ENCODE assay signal across 8 cellular contexts in genomic region chr16:27515874-27516353, GRCh38. TPM values are rescaled to one million over a fixed set of nuclear protein-coding genes. Genes with fewer than 3 reads are reported as not detected.
A peak's percentile ranks its signal among the peaks of the same experiment; 100 is the strongest.
DNase-seq lines count a peak whose midpoint lies in the region; ATAC-seq and TF ChIP-seq lines count a peak whose summit lies in the region.

No MANE protein-coding gene starts in this region.

- H3K4me1 Mint-ChIP-seq in T-cell (peaks cover 0 to 6% (median 0%) of the 10 kb centered on the region in 3 donors), neural crest cell (peaks cover 4% of the 10 kb centered on the region)

- POLR2A ChIA-PET in HEK293 (lab: Yijun Ruan, JAX) (interaction anchor here (0.9 kb wide), 1 partner anchor 34 kb away, joined by 6 read pairs; the partner anchor contains the start of genes GTF3C1 and KATNIP), T-cell (lab: Charles Lee) (no interaction called here)

- peaks cover 57% of the 10 kb centered on the region for H3K36me3 Mint-ChIP-seq in T-cell
- peaks cover 6% of the 10 kb centered on the region for H3K36me3 Mint-ChIP-seq in neural crest cell (ENCODE audit: low read depth)

- H3K36me3 ChIP-seq in HEK293 (ENCODE audit: control insufficient read depth in 2 of 2, insufficient read depth in 1 of 2, low read length in 2 of 2): peaks cover 9 to 96% of the 10 kb centered on the region in 2 experiments; a peak in 2 of 3 replicates

- H3K9me3 Mint-ChIP-seq in T-cell: no peaks in the 10 kb centered on the region
- no peaks in the 10 kb centered on the region for H3K9me3 Mint-ChIP-seq in neural crest cell

- H3K27ac ChIP-seq in HEK293 (ENCODE audit: extremely low read depth, low read depth, low read length): no peak overlapping the region

- TF ChIP-seq CTCF in HEK293 (tag by site-specific recombination; IDR thresholded peaks at IDR 0.05) (peak; percentile 41), epithelial cell of esophagus (IDR thresholded peaks at IDR 0.05; ENCODE audit: insufficient read depth, low read depth, low read length, missing control alignments) (peak; percentile 64), neural crest cell (conservative IDR thresholded peaks at IDR 0.05) (peak; percentile 60)

- no peaks in the 10 kb centered on the region for H3K9me3 ChIP-seq in HEK293 (ENCODE audit: control insufficient read depth, insufficient read depth, low read depth, low read length)

- DNase-seq in EH (ENCODE audit: low read depth): peak; percentile 19
- DNase-seq in T-cell: peak in 13 of 34 experiments; percentile 2 to 13 (median 6)
- DNase-seq in epithelial cell of esophagus (ENCODE audit: low read depth): peak; percentile 43
- peak; percentile 29 for DNase-seq in neural crest cell (ENCODE audit: low read depth, low spot score)
- no peak for DNase-seq in NCI-H2081 (lab: John Stamatoyannopoulos, UW)

- H3K27me3 Mint-ChIP-seq in T-cell (no peaks in the 10 kb centered on the region), neural crest cell (ENCODE audit: low read depth) (no peaks in the 10 kb centered on the region)

- ATAC-seq in T-cell (replicated peaks in 1 of 4): peak in 3 of 4 experiments; percentile 52 to 53 (median 53)
- ATAC-seq in GM19397 (IDR thresholded peaks at IDR 0.05; ENCODE audit: unreplicated experiment): no peak
- ATAC-seq in GM18858 (IDR thresholded peaks at IDR 0.05; ENCODE audit: unreplicated experiment): no peak

- H3K4me3 Mint-ChIP-seq in T-cell (no peak overlapping the region), neural crest cell (no peak overlapping the region)

- no peak overlapping the region for H3K4me3 ChIP-seq in HEK293 (ENCODE audit: low read depth, low read length)
- no peak overlapping the region for H3K4me3 ChIP-seq in epithelial cell of esophagus (ENCODE audit: low read length)

- CTCF ChIA-PET in HEK293 (lab: Yijun Ruan, JAX): interaction anchor here (0.6 to 2.8 kb wide), 13 partner anchors 9 to 702 kb away, joined by 3 to 12 read pairs (median 4); no protein-coding TSS in a partner anchor
- CTCF ChIA-PET in T-cell (lab: Charles Lee): interaction anchor here in 1 of 2 donors (0.6 kb wide), 1 partner anchor 247 kb away, joined by 3 read pairs; the partner anchor contains the start of gene NSMCE1

- no peaks in the 10 kb centered on the region for H3K4me1 ChIP-seq in HEK293 (ENCODE audit: control insufficient read depth, insufficient read depth, low read length)

- no peak overlapping the region for H3K27ac Mint-ChIP-seq in T-cell
- no peak overlapping the region for H3K27ac Mint-ChIP-seq in neural crest cell (ENCODE audit: unreplicated experiment)

TF ChIP-seq in HEK293, 187 proteins besides CTCF, POLR2A, EP300 and RAD21:
- TF ChIP-seq BCL6B (tag by site-specific recombination; IDR thresholded peaks at IDR 0.05) (no peak), TCF7L2 (IDR thresholded peaks at IDR 0.05; ENCODE audit: borderline replicate concordance, low read depth, low read length) (no peak), BCL11A (tag by site-specific recombination; IDR thresholded peaks at IDR 0.05; ENCODE audit: low read depth) (no peak), ZBTB8A (tag by site-specific recombination; IDR thresholded peaks at IDR 0.05) (no peak), SP2 (tag by site-specific recombination; IDR thresholded peaks at IDR 0.05) (no peak)
TF ChIP-seq in HEK293: peak in this region for 0.

RNA-seq across cellular contexts. Expression of gene GTF3C1, which starts 33.8 kb away (rescaled TPM):
- total RNA-seq in T-cell (10 to 100 TPM; 60.3 to 72.8 (median 61.4) TPM), neural crest cell (123 and 125 TPM in 2 replicates)

RNA-seq across cellular contexts. Expression of gene KATNIP, which starts 34.0 kb away (rescaled TPM):
- total RNA-seq in T-cell (10 to 100 TPM; 14.6 to 26.8 (median 18.7) TPM), neural crest cell (24.3 and 27.6 TPM in 2 replicates)

Comparison
In these comparisons a context has a peak if more than half of its experiments do, and no peak if none do; other contexts are left out.
1. DNase-seq: peak in EH (single experiment), epithelial cell of esophagus (single experiment) and neural crest cell (single experiment); none in NCI-H2081 (0 of 2).
2. ATAC-seq: peak in T-cell (3 of 4); none in GM19397 (single experiment) and GM18858 (single experiment).
3. Peak in every context shown above with its lines, with median percentiles within 50 percentile points of each other: CTCF ChIP-seq.